ENCODE assay signal across 17 cellular contexts in genomic region chr7:44678096-44678467, GRCh38.
DNase-seq lines count a peak whose midpoint lies in the region; ATAC-seq, FAIRE-seq and TF ChIP-seq lines count a peak whose summit lies in the region.
"Had no signal": no experiment of that assay in that cellular context is flagged by ENCODE, and none has a peak within 500 bp of the region (broad histone marks: within the 10 kb centered on the region; RNA-seq: fewer than 3 reads in every experiment).

No MANE protein-coding gene starts in this region.

- intact Hi-C loops in HepG2 (cut with micrococcal nuclease; ENCODE audit: unreplicated experiment), result loop anchor here (1.0 kb wide), 1 partner anchor 72 kb away; the partner anchor contains the start of gene OGDH
- intact Hi-C loops in upper lobe of right lung (cut with DNase I), result no loop called here

- no peak for TF ChIP-seq CTCF in HepG2 (CRISPR knock-in tag; IDR thresholded peaks at IDR 0.05)
- no peak for TF ChIP-seq CTCF in upper lobe of right lung (IDR thresholded peaks at IDR 0.05)

- H3K4me2 ChIP-seq in HepG2 (ENCODE audit: low read depth, low read length), result no peak overlapping the region; the same call in 1 of the 2 replicates

- TF ChIP-seq RAD21 in HepG2 (CRISPR knock-in tag; IDR thresholded peaks at IDR 0.05), result no peak

- TF ChIP-seq EP300 in HepG2 (IDR thresholded peaks at IDR 0.05; ENCODE audit: low read depth in 2 of 2, low read length in 2 of 2), result no peak
- no peak for TF ChIP-seq EP300 in HepG2 (CRISPR knock-in tag; IDR thresholded peaks at IDR 0.05; ENCODE audit: borderline replicate concordance)

- H3K27ac Mint-ChIP-seq in activated T-cell treated with anti-CD3 and anti-CD28 coated beads, Interleukin-2, amount 50 U/mL, for 24 hours, result peak overlapping the region; percentile 51
- peak overlapping the region; percentile 55 for H3K27ac Mint-ChIP-seq in central memory CD8-positive, alpha-beta T cell (ENCODE audit: low read depth)
- H3K27ac Mint-ChIP-seq: dendritic cell treated with granulocyte-macrophage colony-stimulating factor and Interleukin-4, amounts not matched to agents 40 ng/mL and 50 ng/mL, for 4 days had no signal

- H3K27me3 ChIP-seq in HepG2 (ENCODE audit: control insufficient read depth in 1 of 2, insufficient read depth in 2 of 2, low read length in 2 of 2) (no peaks in the 10 kb centered on the region), upper lobe of right lung (no peaks in the 10 kb centered on the region)
- H3K27me3 ChIP-seq: testis had no signal

- POLR2A ChIA-PET in HepG2 (lab: Yijun Ruan, JAX), result interaction anchor here (0.8 to 1.3 kb wide), 6 partner anchors 31 to 112 kb away, joined by 3 to 6 read pairs (median 4); partner anchors contain the start of gene TMED4

- in situ Hi-C loops in HepG2 (cut with HindIII; ENCODE audit: extremely low pct_ligation_motif_present, low pct_unique_long_range_greater_than_20kb), result no loop called here

- H3K9me3 ChIP-seq in HepG2 (ENCODE audit: low read length), result no peaks in the 10 kb centered on the region
- H3K9me3 ChIP-seq in upper lobe of right lung, result no peaks in the 10 kb centered on the region
- H3K9me3 ChIP-seq: testis had no signal

- H3K9ac ChIP-seq in HepG2 (ENCODE audit: insufficient read depth, low read depth, low read length), result no peak overlapping the region

- H3K79me2 ChIP-seq in HepG2 (ENCODE audit: insufficient read depth, low read length), result no peaks in the 10 kb centered on the region

- TF ChIP-seq POLR2A in HepG2 (IDR thresholded peaks at IDR 0.05; ENCODE audit: insufficient read depth in 1 of 2, low read depth in 2 of 2, low read length in 2 of 2), result no peak

- CTCF ChIA-PET in HepG2 (lab: Yijun Ruan, JAX; ENCODE audit: low intra/inter-chr PET ratio, low total read pairs), result no interaction called here

- no peaks in the 10 kb centered on the region for H4K20me1 ChIP-seq in HepG2 (ENCODE audit: insufficient read depth, low read length)

- no TSS peak for BruUV-seq in HepG2 (replicated peaks; lab: Mats Ljungman, UMichigan)

- H3K4me3 Mint-ChIP-seq in activated T-cell treated with anti-CD3 and anti-CD28 coated beads, Interleukin-2, amount 50 U/mL, for 24 hours, result no peak overlapping the region
- no peak overlapping the region for H3K4me3 Mint-ChIP-seq in central memory CD8-positive, alpha-beta T cell
- H3K4me3 Mint-ChIP-seq: activated naive CD4-positive, alpha-beta T cell treated with anti-CD3 and anti-CD28 coated beads, Interleukin-2, amount 50 U/mL, for 24 hours; dendritic cell treated with granulocyte-macrophage colony-stimulating factor and Interleukin-4, amounts not matched to agents 40 ng/mL and 50 ng/mL, for 4 days; neural crest cell had no signal

- H3K9me3 Mint-ChIP-seq in activated T-cell treated with anti-CD3 and anti-CD28 coated beads, Interleukin-2, amount 50 U/mL, for 24 hours, result no peaks in the 10 kb centered on the region
- no peaks in the 10 kb centered on the region for H3K9me3 Mint-ChIP-seq in central memory CD8-positive, alpha-beta T cell
- H3K9me3 Mint-ChIP-seq: activated naive CD4-positive, alpha-beta T cell treated with anti-CD3 and anti-CD28 coated beads, Interleukin-2, amount 50 U/mL, for 24 hours; dendritic cell treated with granulocyte-macrophage colony-stimulating factor and Interleukin-4, amounts not matched to agents 40 ng/mL and 50 ng/mL, for 4 days; neural crest cell had no signal

- FAIRE-seq in HepG2 (lab: Jason Lieb, UNC), result no peak

- H3K27ac ChIP-seq in HepG2 (ENCODE audit: extremely low read length, insufficient read depth, low read length), result peak overlapping the region; percentile 67
- peak overlapping the region; percentile 37 for H3K27ac ChIP-seq in upper lobe of right lung
- H3K27ac ChIP-seq: testis had no signal

- WGBS in HepG2 (ENCODE audit: low lambda C conversion rate), result 79% methylated on average over 3 of the region's 4 CpGs

- H3K4me1 Mint-ChIP-seq in activated T-cell treated with anti-CD3 and anti-CD28 coated beads, Interleukin-2, amount 50 U/mL, for 24 hours (ENCODE audit: low read depth), result no peaks in the 10 kb centered on the region
- H3K4me1 Mint-ChIP-seq in central memory CD8-positive, alpha-beta T cell, result peaks cover 16% of the 10 kb centered on the region
- H3K4me1 Mint-ChIP-seq: activated naive CD4-positive, alpha-beta T cell treated with anti-CD3 and anti-CD28 coated beads, Interleukin-2, amount 50 U/mL, for 24 hours; neural crest cell had no signal

- no peak overlapping the region for H2AFZ ChIP-seq in HepG2 (ENCODE audit: low read length)

- H3K36me3 ChIP-seq in HepG2 (replicated peaks in 1 of 2; ENCODE audit: control insufficient read depth in 1 of 2, insufficient read depth in 2 of 2, low read length in 2 of 2), result peaks cover 7 to 23% of the 10 kb centered on the region in 2 experiments; a peak in 4 of 5 replicates
- H3K36me3 ChIP-seq in upper lobe of right lung, result peaks cover 85% of the 10 kb centered on the region

- H3K36me3 Mint-ChIP-seq in activated T-cell treated with anti-CD3 and anti-CD28 coated beads, Interleukin-2, amount 50 U/mL, for 24 hours (ENCODE audit: low read depth), result peaks cover 90% of the 10 kb centered on the region
- H3K36me3 Mint-ChIP-seq in central memory CD8-positive, alpha-beta T cell (ENCODE audit: insufficient read depth), result peaks cover 22% of the 10 kb centered on the region

- H3K4me3 ChIP-seq in HepG2 (replicated peaks in 1 of 3; ENCODE audit: insufficient read depth in 1 of 3, low read depth in 2 of 3, low read length in 3 of 3) (no peak overlapping the region), upper lobe of right lung (no peak overlapping the region)
- H3K4me3 ChIP-seq: testis had no signal

- H3K4me1 ChIP-seq in HepG2 (ENCODE audit: insufficient read depth, low read length), result peaks cover 27% of the 10 kb centered on the region
- peaks cover 19% of the 10 kb centered on the region for H3K4me1 ChIP-seq in upper lobe of right lung
- H3K4me1 ChIP-seq: testis had no signal

- DNase-seq in activated T-cell treated with anti-CD3 and anti-CD28 coated beads, Interleukin-2, amount 50 U/mL, for 24 hours, result no peak
- no peak for DNase-seq in activated T-cell treated with anti-CD3 and anti-CD28 coated beads, Interleukin-2, amount 50 U/mL, for 1 hour
- DNase-seq in central memory CD8-positive, alpha-beta T cell (ENCODE audit: low spot score in 2 of 2), result no peak
- DNase-seq in HepG2 (ENCODE audit: low spot score) (no peak), upper lobe of right lung (no peak), OCI-M1 (lab: John Stamatoyannopoulos, UW) (no peak), SW 1271 (lab: John Stamatoyannopoulos, UW) (no peak), COR-L47 (lab: John Stamatoyannopoulos, UW) (no peak)
- DNase-seq: 8988T, DMS 273 treated with DMSO at 0.1 percent for 48 hours, Karpas-422, NCI-H187 treated with DMSO at 0.1 percent for 48 hours, NCI-H748 treated with DMSO at 0.1 percent for 48 hours, testis had no signal

- no peaks in the 10 kb centered on the region for H3K27me3 Mint-ChIP-seq in activated T-cell treated with anti-CD3 and anti-CD28 coated beads, Interleukin-2, amount 50 U/mL, for 24 hours
- H3K27me3 Mint-ChIP-seq in central memory CD8-positive, alpha-beta T cell, result no peaks in the 10 kb centered on the region
- H3K27me3 Mint-ChIP-seq: activated naive CD4-positive, alpha-beta T cell treated with anti-CD3 and anti-CD28 coated beads, Interleukin-2, amount 50 U/mL, for 24 hours; dendritic cell treated with granulocyte-macrophage colony-stimulating factor and Interleukin-4, amounts not matched to agents 40 ng/mL and 50 ng/mL, for 4 days had no signal

- ATAC-seq in central memory CD8-positive, alpha-beta T cell (replicated peaks; ENCODE audit: extremely low read depth, poor library complexity, severe bottlenecking), result no peak
- ATAC-seq in HepG2, result no peak; the same call in 2 of the 3 replicates
- ATAC-seq in upper lobe of right lung, result peak; percentile 8

TF ChIP-seq in HepG2, 621 proteins besides CTCF, POLR2A, EP300 and RAD21 (continues in another document):
- TF ChIP-seq, protein P1, sequence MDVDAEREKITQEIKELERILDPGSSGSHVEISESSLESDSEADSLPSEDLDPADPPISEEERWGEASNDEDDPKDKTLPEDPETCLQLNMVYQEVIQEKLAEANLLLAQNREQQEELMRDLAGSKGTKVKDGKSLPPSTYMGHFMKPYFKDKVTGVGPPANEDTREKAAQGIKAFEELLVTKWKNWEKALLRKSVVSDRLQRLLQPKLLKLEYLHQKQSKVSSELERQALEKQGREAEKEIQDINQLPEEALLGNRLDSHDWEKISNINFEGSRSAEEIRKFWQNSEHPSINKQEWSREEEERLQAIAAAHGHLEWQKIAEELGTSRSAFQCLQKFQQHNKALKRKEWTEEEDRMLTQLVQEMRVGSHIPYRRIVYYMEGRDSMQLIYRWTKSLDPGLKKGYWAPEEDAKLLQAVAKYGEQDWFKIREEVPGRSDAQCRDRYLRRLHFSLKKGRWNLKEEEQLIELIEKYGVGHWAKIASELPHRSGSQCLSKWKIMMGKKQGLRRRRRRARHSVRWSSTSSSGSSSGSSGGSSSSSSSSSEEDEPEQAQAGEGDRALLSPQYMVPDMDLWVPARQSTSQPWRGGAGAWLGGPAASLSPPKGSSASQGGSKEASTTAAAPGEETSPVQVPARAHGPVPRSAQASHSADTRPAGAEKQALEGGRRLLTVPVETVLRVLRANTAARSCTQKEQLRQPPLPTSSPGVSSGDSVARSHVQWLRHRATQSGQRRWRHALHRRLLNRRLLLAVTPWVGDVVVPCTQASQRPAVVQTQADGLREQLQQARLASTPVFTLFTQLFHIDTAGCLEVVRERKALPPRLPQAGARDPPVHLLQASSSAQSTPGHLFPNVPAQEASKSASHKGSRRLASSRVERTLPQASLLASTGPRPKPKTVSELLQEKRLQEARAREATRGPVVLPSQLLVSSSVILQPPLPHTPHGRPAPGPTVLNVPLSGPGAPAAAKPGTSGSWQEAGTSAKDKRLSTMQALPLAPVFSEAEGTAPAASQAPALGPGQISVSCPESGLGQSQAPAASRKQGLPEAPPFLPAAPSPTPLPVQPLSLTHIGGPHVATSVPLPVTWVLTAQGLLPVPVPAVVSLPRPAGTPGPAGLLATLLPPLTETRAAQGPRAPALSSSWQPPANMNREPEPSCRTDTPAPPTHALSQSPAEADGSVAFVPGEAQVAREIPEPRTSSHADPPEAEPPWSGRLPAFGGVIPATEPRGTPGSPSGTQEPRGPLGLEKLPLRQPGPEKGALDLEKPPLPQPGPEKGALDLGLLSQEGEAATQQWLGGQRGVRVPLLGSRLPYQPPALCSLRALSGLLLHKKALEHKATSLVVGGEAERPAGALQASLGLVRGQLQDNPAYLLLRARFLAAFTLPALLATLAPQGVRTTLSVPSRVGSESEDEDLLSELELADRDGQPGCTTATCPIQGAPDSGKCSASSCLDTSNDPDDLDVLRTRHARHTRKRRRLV (CRISPR knock-in tag; IDR thresholded peaks at IDR 0.05), result no peak
- no peak for TF ChIP-seq ZNF333 (CRISPR knock-in tag; IDR thresholded peaks at IDR 0.05; ENCODE audit: borderline replicate concordance)
- no peak for TF ChIP-seq RARG (CRISPR knock-in tag; IDR thresholded peaks at IDR 0.05; ENCODE audit: low read depth)
- TF ChIP-seq HES4 (CRISPR knock-in tag; IDR thresholded peaks at IDR 0.05; ENCODE audit: borderline replicate concordance), result no peak
